In genomic region chr5:24407486-24407885, GRCh38 we compare ENCODE assay signal across 24 cellular contexts.
"Had no signal": no experiment of that assay in that cellular context is flagged by ENCODE, and none has a peak within 500 bp of the region (broad histone marks: within the 10 kb centered on the region; RNA-seq: fewer than 3 reads in every experiment).

No MANE protein-coding gene starts in this region.

- DNase-seq: activated CD4-positive, alpha-beta memory T cell treated with anti-CD3 and anti-CD28 coated beads, Interleukin-2, amount 10 ng/mL, durations not matched to agents 7 days and 5 days; activated CD4-positive, alpha-beta T cell treated with anti-CD3 and anti-CD28 coated beads for 48 hours; activated gamma-delta T cell treated with Interleukin-2 at 50 U/mL for 16 hours; activated naive CD4-positive, alpha-beta T cell treated with anti-CD3 and anti-CD28 coated beads, Interleukin-2, amount 50 U/mL, for 16 hours; activated T-cell treated with anti-CD3 and anti-CD28 coated beads, Interleukin-2, amount 50 U/mL, for 4 hours; amniotic stem cell; brain microvascular endothelial cell; endodermal cell; foreskin keratinocyte; left lung; lower lobe of right lung; mesenchymal stem cell; naive thymus-derived CD8-positive, alpha-beta T cell; nucleus accumbens; pancreas; sigmoid colon; small intestine; stimulated activated CD4-positive, alpha-beta T cell treated with anti-CD3 and anti-CD28 coated beads, Interleukin-4, amount 100 ng/mL, for 4 hours; stimulated activated CD8-positive, alpha-beta memory T cell treated with anti-CD3 and anti-CD28 coated beads, Interleukin-4, amount 100 ng/mL, for 48 hours; stomach; thyroid gland; upper lobe of left lung had no signal

- FAIRE-seq: astrocyte, pancreas, small intestine, TTC549 had no signal
